In the genomic region with DNA sequence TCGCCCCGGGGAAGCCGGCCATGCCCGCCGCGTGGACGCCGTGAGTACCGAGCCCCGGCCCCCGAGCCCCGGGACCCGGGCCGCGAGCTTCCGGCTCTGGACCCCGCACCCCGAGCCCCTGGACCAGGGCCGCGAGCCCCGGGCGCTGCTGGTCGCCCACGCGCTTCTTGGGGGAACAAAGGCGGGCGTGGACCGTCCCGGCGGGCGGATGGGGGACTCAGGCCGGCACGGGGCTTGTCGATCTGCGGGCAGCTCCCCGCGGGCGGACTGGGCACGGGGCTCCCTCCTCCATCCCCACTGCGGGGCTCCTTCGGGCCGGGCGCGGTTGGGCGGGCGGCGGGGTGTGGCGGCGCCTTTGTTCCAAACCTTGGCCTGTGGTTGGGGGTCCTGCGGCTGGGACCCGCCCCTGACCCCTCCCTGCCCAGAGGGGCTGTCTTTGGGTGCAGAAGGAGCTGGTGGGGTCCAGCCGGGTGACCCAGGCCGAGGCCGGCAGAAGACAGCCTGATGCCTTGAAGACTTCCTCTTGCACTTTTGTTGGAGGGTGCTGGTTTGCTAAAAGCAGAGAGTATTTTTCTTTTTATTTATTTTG, we compare ENCODE assay signal across 1 cellular context.
TF ChIP-seq lines count a peak whose summit lies in the region.

No MANE protein-coding gene starts in this region.

TF ChIP-seq in IMR-90, 13 proteins besides CTCF, POLR2A, EP300 and RAD21 (continued from another document):
- TF ChIP-seq, protein P1, sequence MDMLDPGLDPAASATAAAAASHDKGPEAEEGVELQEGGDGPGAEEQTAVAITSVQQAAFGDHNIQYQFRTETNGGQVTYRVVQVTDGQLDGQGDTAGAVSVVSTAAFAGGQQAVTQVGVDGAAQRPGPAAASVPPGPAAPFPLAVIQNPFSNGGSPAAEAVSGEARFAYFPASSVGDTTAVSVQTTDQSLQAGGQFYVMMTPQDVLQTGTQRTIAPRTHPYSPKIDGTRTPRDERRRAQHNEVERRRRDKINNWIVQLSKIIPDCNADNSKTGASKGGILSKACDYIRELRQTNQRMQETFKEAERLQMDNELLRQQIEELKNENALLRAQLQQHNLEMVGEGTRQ (IDR thresholded peaks at IDR 0.05; ENCODE audit: low read depth, low read length) = no peak
- TF ChIP-seq MAZ (IDR thresholded peaks at IDR 0.05; ENCODE audit: borderline replicate concordance, low read depth, low read length) (no peak), SMC3 (IDR thresholded peaks at IDR 0.05; ENCODE audit: low read depth, low read length) (no peak)
- TF ChIP-seq, protein P2, sequence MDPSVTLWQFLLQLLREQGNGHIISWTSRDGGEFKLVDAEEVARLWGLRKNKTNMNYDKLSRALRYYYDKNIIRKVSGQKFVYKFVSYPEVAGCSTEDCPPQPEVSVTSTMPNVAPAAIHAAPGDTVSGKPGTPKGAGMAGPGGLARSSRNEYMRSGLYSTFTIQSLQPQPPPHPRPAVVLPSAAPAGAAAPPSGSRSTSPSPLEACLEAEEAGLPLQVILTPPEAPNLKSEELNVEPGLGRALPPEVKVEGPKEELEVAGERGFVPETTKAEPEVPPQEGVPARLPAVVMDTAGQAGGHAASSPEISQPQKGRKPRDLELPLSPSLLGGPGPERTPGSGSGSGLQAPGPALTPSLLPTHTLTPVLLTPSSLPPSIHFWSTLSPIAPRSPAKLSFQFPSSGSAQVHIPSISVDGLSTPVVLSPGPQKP (IDR thresholded peaks at IDR 0.05; ENCODE audit: borderline replicate concordance, low read depth, low read length) = no peak
